Comparison of ENCODE assay signal across 22 cellular contexts in the genomic region with DNA sequence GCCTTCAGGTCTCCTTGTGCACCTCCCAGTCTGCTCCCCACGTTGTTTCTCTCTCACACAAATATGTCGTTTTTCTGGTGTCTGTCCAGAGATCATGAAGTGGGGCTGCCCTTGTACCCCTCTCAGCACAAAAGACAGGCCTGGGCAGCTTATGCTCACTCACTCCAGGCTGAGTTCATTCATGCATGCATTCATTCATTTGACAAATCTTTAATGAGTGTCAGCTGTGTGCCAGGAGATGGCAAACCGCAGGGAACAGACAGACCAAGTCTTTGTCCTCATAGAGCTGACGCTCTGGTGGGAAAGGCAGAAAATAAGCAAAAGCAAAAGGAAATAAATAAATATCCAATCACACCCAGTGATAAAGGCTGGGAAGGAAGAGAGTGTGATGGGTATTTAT. TPM values are rescaled to one million over a fixed set of nuclear protein-coding genes. Genes with fewer than 3 reads are reported as not detected.
DNase-seq lines count a peak whose midpoint lies in the region; ATAC-seq lines count a peak whose summit lies in the region.
"Had no signal": no experiment of that assay in that cellular context is flagged by ENCODE, and none has a peak within 500 bp of the region (broad histone marks: within the 10 kb centered on the region; RNA-seq: fewer than 3 reads in every experiment).

No MANE protein-coding gene starts in this region.

- no peaks in the 10 kb centered on the region for H3K79me1 ChIP-seq in neuronal stem cell (ENCODE audit: low read depth, low read length)

- no peak overlapping the region for H3K4me2 ChIP-seq in neuronal stem cell (ENCODE audit: insufficient read depth, low read length, poor library complexity, severe bottlenecking)
- H3K4me2 ChIP-seq: PC-9 had no signal

- no peak overlapping the region for H3K9ac ChIP-seq in neuronal stem cell (ENCODE audit: low read depth, low read length, poor library complexity)

- no peak overlapping the region for H2BK12ac ChIP-seq in neuronal stem cell (ENCODE audit: low read length)

- no peak overlapping the region for H3K27ac ChIP-seq in neuronal stem cell (replicated peaks; ENCODE audit: low read length)
- H3K27ac ChIP-seq: PC-9, RWPE1 had no signal

- DNase-seq in COLO829 (ENCODE audit: low spot score) (peak; percentile 52), NCI-H446 treated with DMSO at 0.1 percent for 48 hours (lab: John Stamatoyannopoulos, UW) (peak; percentile 18), cerebellar cortex (ENCODE audit: low spot score) (peak; percentile 70), neuronal stem cell (ENCODE audit: low spot score) (no peak), NCI-H510A treated with DMSO at 0.1 percent for 48 hours (lab: John Stamatoyannopoulos, UW) (no peak), midbrain (lab: John Stamatoyannopoulos, UW) (no peak)
- DNase-seq in stimulated activated effector memory CD8-positive, alpha-beta T cell treated with anti-CD3 and anti-CD28 coated beads, Interleukin-12 subunit alpha, Interleukin-12 subunit beta, amount 100 ng/mL, for 72 hours (ENCODE audit: low spot score in 2 of 2), result no peak
- DNase-seq: Caco-2; CD4-positive, alpha-beta T cell; DMS 273 treated with DMSO at 0.1 percent for 48 hours; GOT3; HCEC 1CT; KBM-7; NCI-H1092; NCI-H1436; NCI-H187 treated with DMSO at 0.1 percent for 48 hours; NCI-H345; NCI-H748 treated with DMSO at 0.1 percent for 48 hours; PC-9; SHP77 treated with DMSO at 0.1 percent for 48 hours had no signal

- no peak overlapping the region for H2BK120ac ChIP-seq in neuronal stem cell (ENCODE audit: low read depth, low read length)

- no peak overlapping the region for H2AFZ ChIP-seq in neuronal stem cell (ENCODE audit: low read length)
- H2AFZ ChIP-seq: PC-9 had no signal

- peaks cover 0 to 43% (median 2%) of the 10 kb centered on the region in 3 experiments for H3K27me3 ChIP-seq in neuronal stem cell (ENCODE audit: control insufficient read depth in 3 of 3, insufficient read depth in 3 of 3, low read depth in 1 of 3, low read length in 3 of 3)

- no peak overlapping the region for H2BK15ac ChIP-seq in neuronal stem cell (ENCODE audit: low read length)

- H3K4me1 ChIP-seq in neuronal stem cell (ENCODE audit: control insufficient read depth in 2 of 2, insufficient read depth in 1 of 2, low read depth in 1 of 2, low read length in 2 of 2), result peaks cover 4 to 23% of the 10 kb centered on the region in 2 donors

- peak overlapping the region; percentile 49 for H3K18ac ChIP-seq in neuronal stem cell (ENCODE audit: low read length)

- no peak for ATAC-seq in stimulated activated effector memory CD8-positive, alpha-beta T cell treated with anti-CD3 and anti-CD28 coated beads, Interleukin-12 subunit alpha, Interleukin-12 subunit beta, amount 100 ng/mL, for 72 hours

- no peak overlapping the region for H3K27ac Mint-ChIP-seq in stimulated activated effector memory CD8-positive, alpha-beta T cell treated with anti-CD3 and anti-CD28 coated beads, Interleukin-12 subunit alpha, Interleukin-12 subunit beta, amount 100 ng/mL, for 72 hours
- H3K27ac Mint-ChIP-seq: CD4-positive, alpha-beta T cell had no signal

- no peaks in the 10 kb centered on the region for H3K4me1 Mint-ChIP-seq in stimulated activated effector memory CD8-positive, alpha-beta T cell treated with anti-CD3 and anti-CD28 coated beads, Interleukin-12 subunit alpha, Interleukin-12 subunit beta, amount 100 ng/mL, for 72 hours

- H3K36me3 ChIP-seq in neuronal stem cell (replicated peaks in 1 of 2; ENCODE audit: control insufficient read depth in 2 of 2, insufficient read depth in 2 of 2, low read length in 2 of 2), result no peaks in the 10 kb centered on the region

- H3K4ac ChIP-seq in neuronal stem cell (ENCODE audit: low read length), result no peak overlapping the region

- H3K9me3 Mint-ChIP-seq in stimulated activated effector memory CD8-positive, alpha-beta T cell treated with anti-CD3 and anti-CD28 coated beads, Interleukin-12 subunit alpha, Interleukin-12 subunit beta, amount 100 ng/mL, for 72 hours, result no peaks in the 10 kb centered on the region
- H3K9me3 Mint-ChIP-seq: CD4-positive, alpha-beta T cell had no signal

- no peaks in the 10 kb centered on the region for H3K9me3 ChIP-seq in neuronal stem cell (replicated peaks in 1 of 2; ENCODE audit: control insufficient read depth in 2 of 2, insufficient read depth in 1 of 2, low read depth in 1 of 2, low read length in 2 of 2)
- H3K9me3 ChIP-seq: Caco-2 had no signal

- no peak overlapping the region for H3K23ac ChIP-seq in neuronal stem cell (ENCODE audit: low read depth, low read length, poor library complexity)

- no peak overlapping the region for H4K91ac ChIP-seq in neuronal stem cell (ENCODE audit: low read depth, low read length, poor library complexity)

- no peak overlapping the region for H3K14ac ChIP-seq in neuronal stem cell (ENCODE audit: low read length)

- H4K8ac ChIP-seq in neuronal stem cell (ENCODE audit: low read depth, low read length), result no peak overlapping the region

- no peaks in the 10 kb centered on the region for H3K36me3 Mint-ChIP-seq in stimulated activated effector memory CD8-positive, alpha-beta T cell treated with anti-CD3 and anti-CD28 coated beads, Interleukin-12 subunit alpha, Interleukin-12 subunit beta, amount 100 ng/mL, for 72 hours

- H3K4me3 Mint-ChIP-seq in stimulated activated effector memory CD8-positive, alpha-beta T cell treated with anti-CD3 and anti-CD28 coated beads, Interleukin-12 subunit alpha, Interleukin-12 subunit beta, amount 100 ng/mL, for 72 hours, result no peak overlapping the region
- H3K4me3 Mint-ChIP-seq: CD4-positive, alpha-beta T cell had no signal

- no CpG with 5 or more reads among the region's 4 CpGs for WGBS in neuronal stem cell (ENCODE audit: extremely low coverage in 2 of 2, insufficient read length in 2 of 2, insufficient replicate concordance in 1 of 2), 2 donors

- no peak overlapping the region for H2BK5ac ChIP-seq in neuronal stem cell (ENCODE audit: low read length)

- H2AK5ac ChIP-seq in neuronal stem cell (ENCODE audit: low read depth, low read length), result no peak overlapping the region

- H3K4me3 ChIP-seq in neuronal stem cell (ENCODE audit: low read length in 2 of 2), result no peak overlapping the region
- H3K4me3 ChIP-seq: PC-9 had no signal

RNA-seq across cellular contexts. Expression of gene TRH, which starts 7.6 kb away (rescaled TPM):
- 0.54 TPM for polyA plus RNA-seq in neuronal stem cell (2013, experiment 1 of 2)
- 0.71 TPM for polyA plus RNA-seq in neuronal stem cell (2013, experiment 2 of 2)
- polyA plus RNA-seq: BJ had no signal

Comparison
In these comparisons a context has a peak if more than half of its experiments do, and no peak if none do; other contexts are left out.
1. DNase-seq: peak in COLO829 (single experiment), NCI-H446 treated with DMSO at 0.1 percent for 48 hours (single experiment) and cerebellar cortex (single experiment); none in neuronal stem cell (single experiment), NCI-H510A treated with DMSO at 0.1 percent for 48 hours (single experiment), stimulated activated effector memory CD8-positive, alpha-beta T cell treated with anti-CD3 and anti-CD28 coated beads, Interleukin-12 subunit alpha, Interleukin-12 subunit beta, amount 100 ng/mL, for 72 hours (0 of 2) and midbrain (single experiment).